Comparison of ENCODE assay signal across 8 cellular contexts in genomic region chr17:80101160-80101945, GRCh38. TPM values are rescaled to one million over a fixed set of nuclear protein-coding genes. Genes with fewer than 3 reads are reported as not detected.
DNase-seq lines count a peak whose midpoint lies in the region; ATAC-seq, FAIRE-seq and TF ChIP-seq lines count a peak whose summit lies in the region.

Gene GAA, plus strand, starts transcription at chr17:80101581. Its CDS starts 3,006 bp downstream, at chr17:80104587.

- ATAC-seq in A549 (peak; percentile 80 to 89), GM18517 (IDR thresholded peaks at IDR 0.05; ENCODE audit: unreplicated experiment) (peak; percentile 64), HG03097 (IDR thresholded peaks at IDR 0.05; ENCODE audit: low FRiP score, unreplicated experiment) (peak; percentile 73)

- peak; percentile 93 for TF ChIP-seq POLR2A in A549 (IDR thresholded peaks at IDR 0.05; ENCODE audit: low read length)

- CTCF ChIA-PET in A549 (lab: Yijun Ruan, JAX): interaction anchor here (0.6 to 4.9 kb wide), 107 partner anchors 13 to 1058 kb away, joined by 3 to 176 read pairs (median 4); no protein-coding TSS in a partner anchor

- peak within 1 kb of the TSS; percentile 95 for H3K4me2 ChIP-seq in A549

- WGBS in A549 (ENCODE audit: missing lambda C conversion rate): 0% methylated on average over 21 of the region's 107 CpGs

- peaks cover 11% of the 10 kb centered on the region for H3K4me1 ChIP-seq in A549

- no peak for FAIRE-seq in A549 (lab: Jason Lieb, UNC)

- TF ChIP-seq RAD21 in A549 (conservative IDR thresholded peaks at IDR 0.05 in 1 of 2, IDR thresholded peaks at IDR 0.05 in 1 of 2): peak; percentile 18 to 68; a peak in 3 of 5 replicates

- TF ChIP-seq EP300 in A549 (IDR thresholded peaks at IDR 0.05): no peak

- peak; percentile 99 for TF ChIP-seq CTCF in A549 (IDR thresholded peaks at IDR 0.05)

- peak within 1 kb of the TSS; percentile 88 for H3K4me3 ChIP-seq in A549

- no peaks in the 10 kb centered on the region for H3K9me3 ChIP-seq in A549

- peak within 1 kb of the TSS; percentile 90 to 94 for H3K27ac ChIP-seq in A549

- DNase-seq in A549 (ENCODE audit: low read depth in 1 of 2, low spot score in 1 of 2) (peak; percentile 84 to 91), NCI-H446 treated with DMSO at 0.1 percent for 48 hours (lab: John Stamatoyannopoulos, UW) (peak; percentile 64), cerebellum (ENCODE audit: low spot score) (peak; percentile 98), kidney glomerular epithelial cell (lab: John Stamatoyannopoulos, UW) (peak; percentile 44)
- DNase-seq in activated CD4-positive, alpha-beta T cell treated with anti-CD3 and anti-CD28 coated beads for 1 hour: peak; percentile 82
- DNase-seq in stimulated activated CD4-positive, alpha-beta T cell treated with anti-CD3 and anti-CD28 coated beads, Interleukin-1b, Interleukin-23, amount 100 ng/mL, for 1 hour (ENCODE audit: low read depth in 2 of 2): peak; percentile 79 to 81

- POLR2A ChIA-PET in A549 (lab: Yijun Ruan, JAX): interaction anchor here (0.5 to 1.8 kb wide), 20 partner anchors 11 to 353 kb away, joined by 3 to 21 read pairs (median 5); partner anchors contain the start of genes CBX8 and RNF213

TF ChIP-seq in A549, 52 proteins besides CTCF, POLR2A, EP300 and RAD21 (continues in another document):
- TF ChIP-seq PHF8 (IDR thresholded peaks at IDR 0.05; ENCODE audit: borderline replicate concordance, low read depth) (peak; percentile 92), HOXB5 (CRISPR knock-in tag; IDR thresholded peaks at IDR 0.05) (peak; percentile 94), TFCP2L1 (CRISPR knock-in tag; IDR thresholded peaks at IDR 0.05) (no peak), REST (IDR thresholded peaks at IDR 0.05) (no peak), RARB (CRISPR knock-in tag; IDR thresholded peaks at IDR 0.05) (no peak), FOSB (CRISPR knock-in tag; IDR thresholded peaks at IDR 0.05) (no peak), TP53 (CRISPR knock-in tag; IDR thresholded peaks at IDR 0.05) (0 out of 2 replicates have a peak, but pooled peaks have one; percentile 53), ZNF302 (CRISPR knock-in tag; IDR thresholded peaks at IDR 0.05) (no peak), CHD2 (IDR thresholded peaks at IDR 0.05; ENCODE audit: low read length, partially characterized antibody) (no peak), SREBF2 (IDR thresholded peaks at IDR 0.05) (no peak), E2F6 (IDR thresholded peaks at IDR 0.05; ENCODE audit: borderline replicate concordance, low read depth) (no peak), POLR2AphosphoS2 (conservative IDR thresholded peaks at IDR 0.05; ENCODE audit: low read length) (no peak), RCOR1 (IDR thresholded peaks at IDR 0.05; ENCODE audit: low read depth, low read length) (no peak), CBX2 (IDR thresholded peaks at IDR 0.05; ENCODE audit: borderline replicate concordance, low read depth) (no peak), CHD4 (IDR thresholded peaks at IDR 0.05; ENCODE audit: borderline replicate concordance) (no peak), RNF2 (IDR thresholded peaks at IDR 0.05; ENCODE audit: borderline replicate concordance, low read depth) (no peak), PBX3 (IDR thresholded peaks at IDR 0.05) (no peak; the same call in 1 of the 2 replicates), NPAS2 (CRISPR knock-in tag; IDR thresholded peaks at IDR 0.05; ENCODE audit: borderline replicate concordance) (peak; percentile 92), EHF (CRISPR knock-in tag; IDR thresholded peaks at IDR 0.05) (peak; percentile 82; the same call in 1 of the 2 replicates), MAFK (IDR thresholded peaks at IDR 0.05; ENCODE audit: partially characterized antibody) (no peak)
- TF ChIP-seq, protein P1, sequence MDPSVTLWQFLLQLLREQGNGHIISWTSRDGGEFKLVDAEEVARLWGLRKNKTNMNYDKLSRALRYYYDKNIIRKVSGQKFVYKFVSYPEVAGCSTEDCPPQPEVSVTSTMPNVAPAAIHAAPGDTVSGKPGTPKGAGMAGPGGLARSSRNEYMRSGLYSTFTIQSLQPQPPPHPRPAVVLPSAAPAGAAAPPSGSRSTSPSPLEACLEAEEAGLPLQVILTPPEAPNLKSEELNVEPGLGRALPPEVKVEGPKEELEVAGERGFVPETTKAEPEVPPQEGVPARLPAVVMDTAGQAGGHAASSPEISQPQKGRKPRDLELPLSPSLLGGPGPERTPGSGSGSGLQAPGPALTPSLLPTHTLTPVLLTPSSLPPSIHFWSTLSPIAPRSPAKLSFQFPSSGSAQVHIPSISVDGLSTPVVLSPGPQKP (IDR thresholded peaks at IDR 0.05; ENCODE audit: low read depth, low read length): no peak
- TF ChIP-seq, protein P2, sequence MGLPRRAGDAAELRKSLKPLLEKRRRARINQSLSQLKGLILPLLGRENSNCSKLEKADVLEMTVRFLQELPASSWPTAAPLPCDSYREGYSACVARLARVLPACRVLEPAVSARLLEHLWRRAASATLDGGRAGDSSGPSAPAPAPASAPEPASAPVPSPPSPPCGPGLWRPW (IDR thresholded peaks at IDR 0.05): no peak
- TF ChIP-seq, protein P3, sequence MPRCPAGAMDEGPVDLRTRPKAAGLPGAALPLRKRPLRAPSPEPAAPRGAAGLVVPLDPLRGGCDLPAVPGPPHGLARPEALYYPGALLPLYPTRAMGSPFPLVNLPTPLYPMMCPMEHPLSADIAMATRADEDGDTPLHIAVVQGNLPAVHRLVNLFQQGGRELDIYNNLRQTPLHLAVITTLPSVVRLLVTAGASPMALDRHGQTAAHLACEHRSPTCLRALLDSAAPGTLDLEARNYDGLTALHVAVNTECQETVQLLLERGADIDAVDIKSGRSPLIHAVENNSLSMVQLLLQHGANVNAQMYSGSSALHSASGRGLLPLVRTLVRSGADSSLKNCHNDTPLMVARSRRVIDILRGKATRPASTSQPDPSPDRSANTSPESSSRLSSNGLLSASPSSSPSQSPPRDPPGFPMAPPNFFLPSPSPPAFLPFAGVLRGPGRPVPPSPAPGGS (IDR thresholded peaks at IDR 0.05): peak; percentile 92; the same call in 2 of the 3 replicates
- TF ChIP-seq, protein P4, sequence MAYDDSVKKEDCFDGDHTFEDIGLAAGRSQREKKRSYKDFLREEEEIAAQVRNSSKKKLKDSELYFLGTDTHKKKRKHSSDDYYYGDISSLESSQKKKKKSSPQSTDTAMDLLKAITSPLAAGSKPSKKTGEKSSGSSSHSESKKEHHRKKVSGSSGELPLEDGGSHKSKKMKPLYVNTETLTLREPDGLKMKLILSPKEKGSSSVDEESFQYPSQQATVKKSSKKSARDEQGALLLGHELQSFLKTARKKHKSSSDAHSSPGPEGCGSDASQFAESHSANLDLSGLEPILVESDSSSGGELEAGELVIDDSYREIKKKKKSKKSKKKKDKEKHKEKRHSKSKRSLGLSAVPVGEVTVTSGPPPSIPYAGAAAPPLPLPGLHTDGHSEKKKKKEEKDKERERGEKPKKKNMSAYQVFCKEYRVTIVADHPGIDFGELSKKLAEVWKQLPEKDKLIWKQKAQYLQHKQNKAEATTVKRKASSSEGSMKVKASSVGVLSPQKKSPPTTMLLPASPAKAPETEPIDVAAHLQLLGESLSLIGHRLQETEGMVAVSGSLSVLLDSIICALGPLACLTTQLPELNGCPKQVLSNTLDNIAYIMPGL (CRISPR knock-in tag; IDR thresholded peaks at IDR 0.05; ENCODE audit: borderline replicate concordance): no peak

RNA-seq across cellular contexts. Expression of gene GAA, which starts in this region (rescaled TPM):
- polyA plus RNA-seq in A549 (2011; rRNA removed) (5.7 and 9.5 TPM in 2 replicates), A549 (2017; fragmentation: RNase III; extraction: RNeasy Plus Mini Kit Qiagen cat#74134 plus additional on column Dnase treatment) (36.5 to 48.2 TPM (median 47.4 TPM) in 3 replicates)
- 15.9 and 22.2 TPM in 2 replicates for polyA plus RNA-seq in A549 (2012; cell fraction: cytosol; rRNA removed)
- polyA plus RNA-seq in A549 (2012; cell fraction: nucleus; rRNA removed): 141 and 171 TPM in 2 replicates
- 6.0 and 9.8 TPM in 2 replicates for polyA minus RNA-seq in A549 (2011; rRNA and poly(A)+ RNA removed)
- total RNA-seq in cerebellum: 14.0 TPM

Comparison
In these comparisons a context has a peak if more than half of its experiments do, and no peak if none do; other contexts are left out.
1. Peak in every context shown above with its lines: DNase-seq, ATAC-seq, H3K4me3 ChIP-seq and H3K27ac ChIP-seq.
2. DNase-seq: peak in every context shown above with its lines; median percentile 98 in cerebellum; 88 in A549; 82 in activated CD4-positive, alpha-beta T cell treated with anti-CD3 and anti-CD28 coated beads for 1 hour; 80 in stimulated activated CD4-positive, alpha-beta T cell treated with anti-CD3 and anti-CD28 coated beads, Interleukin-1b, Interleukin-23, amount 100 ng/mL, for 1 hour; 64 in NCI-H446 treated with DMSO at 0.1 percent for 48 hours; 44 in kidney glomerular epithelial cell.